11 cellular contexts compared by ENCODE assay signal in genomic region chr15:66483131-66483566, GRCh38. TPM values are rescaled to one million over a fixed set of nuclear protein-coding genes. Genes with fewer than 3 reads are reported as not detected.
DNase-seq lines count a peak whose midpoint lies in the region; ATAC-seq and TF ChIP-seq lines count a peak whose summit lies in the region.
"Had no signal": no experiment of that assay in that cellular context is flagged by ENCODE, and none has a peak within 500 bp of the region (broad histone marks: within the 10 kb centered on the region; RNA-seq: fewer than 3 reads in every experiment).

No MANE protein-coding gene starts in this region.

- intact Hi-C loops in Right ventricle myocardium inferior (cut with DNase I): no loop called here
- intact Hi-C loops in left ventricle myocardium inferior (cut with micrococcal nuclease): no loop called here
- intact Hi-C loops in upper lobe of right lung (cut with DNase I): no loop called here

- peaks cover 11% of the 10 kb centered on the region for H3K4me1 ChIP-seq in left ventricle myocardium inferior
- no peaks in the 10 kb centered on the region for H3K4me1 ChIP-seq in upper lobe of right lung

- H3K9me3 ChIP-seq in left ventricle myocardium inferior (replicated peaks): no peaks in the 10 kb centered on the region
- no peaks in the 10 kb centered on the region for H3K9me3 ChIP-seq in upper lobe of right lung

- ATAC-seq in Right ventricle myocardium inferior (peak; percentile 26), upper lobe of right lung (peak; percentile 79), GM21367 (IDR thresholded peaks at IDR 0.05; ENCODE audit: unreplicated experiment) (no peak)
- ATAC-seq: activated T-cell treated with anti-CD3 and anti-CD28 coated beads, Interleukin-2, amount 50 U/mL, for 72 hours; K562 had no signal

- H3K4me3 ChIP-seq in left ventricle myocardium inferior (no peak overlapping the region), epithelial cell of proximal tubule (ENCODE audit: low read depth, low read length) (no peak overlapping the region), upper lobe of right lung (no peak overlapping the region)
- H3K4me3 ChIP-seq: K562 had no signal

- TF ChIP-seq CTCF in left ventricle myocardium inferior (IDR thresholded peaks at IDR 0.05; ENCODE audit: borderline replicate concordance) (no peak), epithelial cell of proximal tubule (conservative IDR thresholded peaks at IDR 0.05; ENCODE audit: low read depth, low read length) (no peak), upper lobe of right lung (IDR thresholded peaks at IDR 0.05) (no peak)

- no peaks in the 10 kb centered on the region for H3K27me3 ChIP-seq in left ventricle myocardium inferior (ENCODE audit: low read depth)
- H3K27me3 ChIP-seq in upper lobe of right lung: no peaks in the 10 kb centered on the region

- DNase-seq in Right ventricle myocardium inferior (ENCODE audit: missing footprints): no peak
- DNase-seq in left ventricle myocardium inferior: no peak
- DNase-seq in NCI-H446 (lab: John Stamatoyannopoulos, UW): peak; percentile 48 to 60
- peak; percentile 64 for DNase-seq in epithelial cell of proximal tubule (ENCODE audit: low read depth)
- peak; percentile 69 for DNase-seq in upper lobe of right lung
- no peak for DNase-seq in OCI-M2 (lab: John Stamatoyannopoulos, UW; ENCODE audit: unreplicated experiment)
- no peak for DNase-seq in DMS153 treated with DMSO at 0.1 percent for 48 hours (lab: John Stamatoyannopoulos, UW; ENCODE audit: unreplicated experiment)
- DNase-seq: activated T-cell treated with anti-CD3 and anti-CD28 coated beads, Interleukin-2, amount 50 U/mL, for 72 hours; effector memory CD4-positive, alpha-beta T cell had no signal

- H3K36me3 ChIP-seq in left ventricle myocardium inferior: peaks cover 35% of the 10 kb centered on the region
- H3K36me3 ChIP-seq in upper lobe of right lung: peaks cover 16% of the 10 kb centered on the region

- H3K27ac ChIP-seq in left ventricle myocardium inferior (replicated peaks) (no peak overlapping the region), upper lobe of right lung (no peak overlapping the region)

RNA-seq across cellular contexts. Expression of gene SNAPC5, which starts 14.4 kb away (rescaled TPM):
- total RNA-seq in Right ventricle myocardium inferior (40.8 TPM), left ventricle myocardium inferior (40.9 TPM), epithelial cell of proximal tubule (13.2 and 24.5 TPM in 2 replicates), upper lobe of right lung (29.9 TPM)

RNA-seq across cellular contexts. Expression of gene RPL4, which starts 21.5 kb away (rescaled TPM):
- 1,478 TPM for total RNA-seq in Right ventricle myocardium inferior
- total RNA-seq in left ventricle myocardium inferior: 1,358 TPM
- total RNA-seq in epithelial cell of proximal tubule: 2,957 and 5,028 TPM in 2 replicates
- 1,699 TPM for total RNA-seq in upper lobe of right lung

RNA-seq across cellular contexts. Expression of gene ZWILCH, which starts 22.0 kb away (rescaled TPM):
- total RNA-seq in Right ventricle myocardium inferior: 2.1 TPM
- 2.0 TPM for total RNA-seq in left ventricle myocardium inferior
- 30.6 and 40.2 TPM in 2 replicates for total RNA-seq in epithelial cell of proximal tubule
- total RNA-seq in upper lobe of right lung: 4.6 TPM

Comparison
In these comparisons a context has a peak if more than half of its experiments do, and no peak if none do; other contexts are left out.
1. DNase-seq: peak in NCI-H446 (2 of 2), epithelial cell of proximal tubule (single experiment) and upper lobe of right lung (single experiment); none in Right ventricle myocardium inferior (single experiment), left ventricle myocardium inferior (single experiment), OCI-M2 (single experiment) and DMS153 treated with DMSO at 0.1 percent for 48 hours (single experiment).